ENCODE assay signal across 1 cellular context in the genomic region with DNA sequence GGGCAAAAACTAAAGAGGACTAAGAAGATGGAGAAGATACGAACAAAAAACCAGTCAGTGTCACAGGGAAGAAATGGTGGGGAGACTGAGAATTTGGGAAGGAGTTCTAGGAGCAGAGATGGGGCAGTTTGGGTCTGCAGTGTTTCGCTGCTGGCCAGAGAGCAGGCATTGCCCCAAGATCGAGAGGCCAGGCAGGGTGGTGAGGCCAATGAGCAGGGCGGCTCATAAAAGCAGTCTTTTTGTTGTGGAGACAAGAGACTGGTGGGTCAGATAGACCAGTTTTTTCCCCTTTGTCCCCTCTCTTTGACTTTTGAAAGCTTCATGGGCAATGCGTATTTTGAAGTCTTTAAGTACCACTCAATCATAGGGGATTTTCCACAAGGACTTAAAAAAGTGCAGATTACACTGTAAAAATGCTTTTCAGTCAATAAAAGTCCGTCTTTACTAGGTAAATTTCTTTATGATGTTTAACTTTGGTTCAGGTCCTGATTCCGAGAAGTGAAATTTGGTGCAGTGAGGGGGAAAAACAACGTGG.
TF ChIP-seq lines count a peak whose summit lies in the region.

No MANE protein-coding gene starts in this region.

TF ChIP-seq in H1, 55 proteins besides CTCF, POLR2A, EP300 and RAD21 (continued from another document):
- TF ChIP-seq RBBP5 (IDR thresholded peaks at IDR 0.05; ENCODE audit: borderline replicate concordance, low read depth, low read length) (no peak), KDM1A (IDR thresholded peaks at IDR 0.05; ENCODE audit: borderline replicate concordance, low read length) (no peak), RFX5 (IDR thresholded peaks at IDR 0.05; ENCODE audit: borderline replicate concordance, low read depth, low read length) (no peak)
